ENCODE assay signal across 1 cellular context in genomic region chr12:122491991-122492390, GRCh38.
TF ChIP-seq lines count a peak whose summit lies in the region.

No MANE protein-coding gene starts in this region.

TF ChIP-seq in IMR-90, 13 proteins besides CTCF, POLR2A, EP300 and RAD21:
- TF ChIP-seq RFX5 (IDR thresholded peaks at IDR 0.05; ENCODE audit: low read depth, low read length) = no peak
- peak; percentile 16; the same call in 1 of the 2 replicates for TF ChIP-seq NFE2L2 (IDR thresholded peaks at IDR 0.05; ENCODE audit: low read depth, low read length)
- TF ChIP-seq CEBPB (IDR thresholded peaks at IDR 0.05; ENCODE audit: low read depth, low read length) = 0 out of 2 replicates have a peak, but pooled peaks have one; percentile 26
- no peak for TF ChIP-seq CHD1 (IDR thresholded peaks at IDR 0.05; ENCODE audit: low read depth, low read length)
- no peak for TF ChIP-seq BHLHE40 (IDR thresholded peaks at IDR 0.05; ENCODE audit: low read depth, low read length)
- TF ChIP-seq USF2 (IDR thresholded peaks at IDR 0.05; ENCODE audit: low read depth, low read length) = no peak
- peak; percentile 16; the same call in 1 of the 2 replicates for TF ChIP-seq MAFK (IDR thresholded peaks at IDR 0.05; ENCODE audit: low read depth, low read length)
- TF ChIP-seq SMC3 (IDR thresholded peaks at IDR 0.05; ENCODE audit: low read depth, low read length) = no peak
- TF ChIP-seq MAZ (IDR thresholded peaks at IDR 0.05; ENCODE audit: borderline replicate concordance, low read depth, low read length) = no peak
- no peak for TF ChIP-seq FOS (IDR thresholded peaks at IDR 0.05; ENCODE audit: low read depth, low read length)
- TF ChIP-seq RCOR1 (IDR thresholded peaks at IDR 0.05; ENCODE audit: insufficient replicate concordance, low read length) = peak; percentile 18
- no peak for TF ChIP-seq MXI1 (IDR thresholded peaks at IDR 0.05; ENCODE audit: borderline replicate concordance, low read depth, low read length)
- no peak for TF ChIP-seq ELK1 (IDR thresholded peaks at IDR 0.05; ENCODE audit: borderline replicate concordance, low read depth, low read length)
